In the genomic region with DNA sequence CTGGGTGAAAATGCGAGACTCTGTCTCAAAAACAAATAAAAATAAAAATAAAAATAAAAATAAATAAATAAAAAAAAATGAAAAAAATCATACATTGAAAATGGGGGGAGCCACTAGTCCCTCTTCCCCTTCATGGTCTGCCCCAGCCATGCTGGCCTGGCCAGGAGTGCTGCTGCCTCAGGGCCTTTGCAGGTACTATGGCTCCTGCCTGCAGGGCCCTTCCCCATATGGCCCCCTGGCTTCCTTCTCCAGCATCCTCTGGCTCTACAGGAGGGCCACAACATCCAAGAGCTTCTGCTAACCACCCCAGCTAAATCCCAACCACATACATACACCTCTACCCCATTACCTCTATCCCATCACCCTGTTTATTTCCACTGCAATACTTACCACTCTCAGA, we compare ENCODE assay signal across 21 cellular contexts.
"Had no signal": no experiment of that assay in that cellular context is flagged by ENCODE, and none has a peak within 500 bp of the region (broad histone marks: within the 10 kb centered on the region; RNA-seq: fewer than 3 reads in every experiment).

No MANE protein-coding gene starts in this region.

- H3K27me3 ChIP-seq: gastrocnemius medialis, left lung, ovary, testis, upper lobe of right lung had no signal

- H3K9me3 ChIP-seq: gastrocnemius medialis, left lung, ovary, psoas muscle, testis, upper lobe of right lung had no signal

- H3K4me3 ChIP-seq: gastrocnemius medialis, left lung, ovary, psoas muscle, skin epidermis, testis, upper lobe of right lung had no signal

- DNase-seq: activated CD8-positive, alpha-beta memory T cell treated with anti-CD3 and anti-CD28 coated beads for 24 hours; activated CD8-positive, alpha-beta memory T cell treated with anti-CD3 and anti-CD28 coated beads, Interleukin-2, amount 50 U/mL, for 48 hours; activated gamma-delta T cell; aorta; cortex of kidney; gastrocnemius medialis; head of caudate nucleus; kidney; left lung; mammary epithelial cell; midbrain; ovary; psoas muscle; right cardiac atrium; stimulated activated CD4-positive, alpha-beta T cell treated with anti-CD3 and anti-CD28 coated beads, Interleukin-2, amount 100 ng/mL, for 48 hours; T-helper 1 cell; testis; upper lobe of right lung had no signal

- FAIRE-seq: kidney had no signal

- H3K27ac ChIP-seq: gastrocnemius medialis, left lung, ovary, psoas muscle, skin epidermis, testis, upper lobe of right lung had no signal

- ATAC-seq: activated CD4-positive, CD25-positive, alpha-beta regulatory T cell treated with anti-CD3 and anti-CD28 coated beads, Interleukin-2, amount 50 U/mL, for 24 hours; esophagus mucosa; gastrocnemius medialis; left lung; psoas muscle; right cardiac atrium; upper lobe of right lung had no signal

- H3K36me3 ChIP-seq: gastrocnemius medialis, left lung, ovary, upper lobe of right lung had no signal

- H3K4me1 ChIP-seq: psoas muscle had no signal
